Comparison of ENCODE assay signal across 8 cellular contexts in genomic region chr17:29143894-29144293, GRCh38. TPM values are rescaled to one million over a fixed set of nuclear protein-coding genes. Genes with fewer than 3 reads are reported as not detected.
DNase-seq lines count a peak whose midpoint lies in the region; ATAC-seq and TF ChIP-seq lines count a peak whose summit lies in the region.

No MANE protein-coding gene starts in this region.

- H3K4me3 Mint-ChIP-seq in neural crest cell = peak overlapping the region; percentile 4

- peak overlapping the region; percentile 85 for H3K27ac Mint-ChIP-seq in neural crest cell (ENCODE audit: unreplicated experiment)

- H3K4me3 ChIP-seq in cardiac fibroblast (replicated peaks in 1 of 2; ENCODE audit: low read depth in 2 of 2, low read length in 2 of 2) = no peak overlapping the region

- H3K27me3 Mint-ChIP-seq in neural crest cell (ENCODE audit: low read depth) = no peaks in the 10 kb centered on the region

- ATAC-seq in GM18867 (IDR thresholded peaks at IDR 0.05; ENCODE audit: unreplicated experiment) (no peak), HG03045 (IDR thresholded peaks at IDR 0.05; ENCODE audit: unreplicated experiment) (no peak), HG02884 (IDR thresholded peaks at IDR 0.05; ENCODE audit: unreplicated experiment) (no peak)

- H3K36me3 Mint-ChIP-seq in neural crest cell (ENCODE audit: low read depth) = no peaks in the 10 kb centered on the region

- peak; percentile 45 for TF ChIP-seq CTCF in cardiac fibroblast (IDR thresholded peaks at IDR 0.05; ENCODE audit: low read depth, low read length)
- TF ChIP-seq CTCF in neural crest cell (conservative IDR thresholded peaks at IDR 0.05) = peak; percentile 51

- DNase-seq in stimulated activated CD4-positive, alpha-beta T cell treated with anti-CD3 and anti-CD28 coated beads, Interleukin-4, amount 100 ng/mL, for 24 hours = peak; percentile 16
- DNase-seq in stimulated activated CD4-positive, alpha-beta T cell treated with anti-CD3 and anti-CD28 coated beads, Interleukin-2, amount 100 ng/mL, for 24 hours = no peak
- DNase-seq in NCI-H524 treated with DMSO at 0.1 percent for 48 hours (lab: John Stamatoyannopoulos, UW) = peak; percentile 100
- DNase-seq in cardiac fibroblast (ENCODE audit: low read depth in 2 of 2) = peak in 1 of 2 donors; percentile 26
- peak; percentile 32 for DNase-seq in neural crest cell (ENCODE audit: low read depth, low spot score)

- H3K9me3 Mint-ChIP-seq in neural crest cell = no peaks in the 10 kb centered on the region

- H3K4me1 Mint-ChIP-seq in neural crest cell = peaks cover 53% of the 10 kb centered on the region

RNA-seq across cellular contexts. Expression of gene MYO18A, which starts 36.3 kb away (rescaled TPM):
- total RNA-seq in neural crest cell = 43.1 and 48.2 TPM in 2 replicates

Comparison
In these comparisons a context has a peak if more than half of its experiments do, and no peak if none do; other contexts are left out.
1. DNase-seq: peak in stimulated activated CD4-positive, alpha-beta T cell treated with anti-CD3 and anti-CD28 coated beads, Interleukin-4, amount 100 ng/mL, for 24 hours (single experiment), NCI-H524 treated with DMSO at 0.1 percent for 48 hours (single experiment) and neural crest cell (single experiment); none in stimulated activated CD4-positive, alpha-beta T cell treated with anti-CD3 and anti-CD28 coated beads, Interleukin-2, amount 100 ng/mL, for 24 hours (0 of 2).